In the genomic region with DNA sequence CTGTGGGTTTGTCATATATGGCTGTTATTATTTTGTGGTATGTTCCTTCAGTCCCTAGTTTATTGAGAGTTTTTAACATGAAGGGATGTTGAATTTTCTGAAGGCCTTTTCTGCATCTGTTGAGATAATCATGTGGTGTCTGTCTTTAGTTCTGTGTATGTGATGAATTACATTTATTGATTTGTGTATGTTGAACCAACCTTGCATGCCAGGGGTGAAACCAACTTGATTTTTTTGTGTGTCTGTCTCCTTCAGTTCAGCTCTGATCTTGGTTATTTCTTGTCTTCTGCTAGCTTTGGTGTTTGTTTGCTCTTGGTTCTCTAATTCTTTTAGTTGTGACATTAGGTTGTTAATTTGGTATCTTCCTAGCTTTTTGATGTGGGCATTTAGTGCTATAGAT, we compare ENCODE assay signal across 5 cellular contexts. TPM values are rescaled to one million over a fixed set of nuclear protein-coding genes. Genes with fewer than 3 reads are reported as not detected.
DNase-seq lines count a peak whose midpoint lies in the region; ATAC-seq, FAIRE-seq and TF ChIP-seq lines count a peak whose summit lies in the region.
"Not testable (repeated sequence)": the region's sequence is repeated elsewhere in the genome, so short reads cannot be mapped to it uniquely, and the experiment has no call there.

No MANE protein-coding gene starts in this region.

- peaks cover 54% of the 10 kb centered on the region for H3K79me2 ChIP-seq in K562 (ENCODE audit: control insufficient read depth, insufficient read depth, low read length)

- not testable (repeated sequence) for BruUV-seq in K562 (replicated peaks; lab: Mats Ljungman, UMichigan)

- H4K20me1 ChIP-seq in K562 (replicated peaks; ENCODE audit: control insufficient read depth, insufficient read depth, low read length), result not testable (repeated sequence)

- H3K4me3 Mint-ChIP-seq in CD4-positive, alpha-beta memory T cell, result peak overlapping the region in 5 of 8 donors; percentile 0 to 55 (median 36)
- peak overlapping the region in 1 of 2 donors; percentile 34 for H3K4me3 Mint-ChIP-seq in activated T-cell treated with anti-CD3 and anti-CD28 coated beads, Interleukin-2, amount 50 U/mL, for 72 hours
- H3K4me3 Mint-ChIP-seq in memory B cell, result peak overlapping the region; percentile 40
- H3K4me3 Mint-ChIP-seq in stimulated activated effector memory CD8-positive, alpha-beta T cell treated with anti-CD3 and anti-CD28 coated beads, Interleukin-12 subunit alpha, Interleukin-12 subunit beta, amount 100 ng/mL, for 72 hours, result peak overlapping the region; percentile 5

- H3K4me1 Mint-ChIP-seq in CD4-positive, alpha-beta memory T cell, result peaks cover 41 to 71% (median 49%) of the 10 kb centered on the region in 4 donors
- H3K4me1 Mint-ChIP-seq in activated T-cell treated with anti-CD3 and anti-CD28 coated beads, Interleukin-2, amount 50 U/mL, for 72 hours (ENCODE audit: low read depth), result peaks cover 45% of the 10 kb centered on the region
- peaks cover 31% of the 10 kb centered on the region for H3K4me1 Mint-ChIP-seq in memory B cell
- H3K4me1 Mint-ChIP-seq in stimulated activated effector memory CD8-positive, alpha-beta T cell treated with anti-CD3 and anti-CD28 coated beads, Interleukin-12 subunit alpha, Interleukin-12 subunit beta, amount 100 ng/mL, for 72 hours, result peaks cover 61% of the 10 kb centered on the region

- H3K36me3 Mint-ChIP-seq in CD4-positive, alpha-beta memory T cell, result peaks cover 46 to 48% of the 10 kb centered on the region in 2 donors
- peaks cover 36 to 48% of the 10 kb centered on the region in 2 donors for H3K36me3 Mint-ChIP-seq in activated T-cell treated with anti-CD3 and anti-CD28 coated beads, Interleukin-2, amount 50 U/mL, for 72 hours (ENCODE audit: insufficient read depth in 2 of 2)
- H3K36me3 Mint-ChIP-seq in memory B cell, result peaks cover 39% of the 10 kb centered on the region
- H3K36me3 Mint-ChIP-seq in stimulated activated effector memory CD8-positive, alpha-beta T cell treated with anti-CD3 and anti-CD28 coated beads, Interleukin-12 subunit alpha, Interleukin-12 subunit beta, amount 100 ng/mL, for 72 hours, result peaks cover 71% of the 10 kb centered on the region

- CTCF ChIA-PET in CD4-positive, alpha-beta memory T cell (lab: Charles Lee; ENCODE audit: partially characterized antibody); K562 (lab: Yijun Ruan, JAX; ENCODE audit: low intra/inter-chr PET ratio): not testable (repeated sequence)

- not testable (repeated sequence) for H3K27me3 Mint-ChIP-seq in CD4-positive, alpha-beta memory T cell; activated T-cell treated with anti-CD3 and anti-CD28 coated beads, Interleukin-2, amount 50 U/mL, for 72 hours (ENCODE audit: low read depth); memory B cell

- H2AFZ ChIP-seq in K562 (ENCODE audit: low read depth, low read length), result not testable (repeated sequence)

- TF ChIP-seq POLR2A in K562 (conservative IDR thresholded peaks at IDR 0.05), result not testable (repeated sequence)

- not testable (repeated sequence) for H3K9me1 ChIP-seq in K562 (ENCODE audit: control insufficient read depth, insufficient read depth, low read length)

- H3K27ac Mint-ChIP-seq in CD4-positive, alpha-beta memory T cell, result not testable (repeated sequence)
- peak overlapping the region; percentile 16 for H3K27ac Mint-ChIP-seq in activated T-cell treated with anti-CD3 and anti-CD28 coated beads, Interleukin-2, amount 50 U/mL, for 72 hours
- peak overlapping the region; percentile 15 for H3K27ac Mint-ChIP-seq in memory B cell
- H3K27ac Mint-ChIP-seq in stimulated activated effector memory CD8-positive, alpha-beta T cell treated with anti-CD3 and anti-CD28 coated beads, Interleukin-12 subunit alpha, Interleukin-12 subunit beta, amount 100 ng/mL, for 72 hours, result peak overlapping the region; percentile 76

- peaks cover 0 to 35% (median 24%) of the 10 kb centered on the region in 8 donors for H3K9me3 Mint-ChIP-seq in CD4-positive, alpha-beta memory T cell
- peaks cover 19 to 22% of the 10 kb centered on the region in 2 donors for H3K9me3 Mint-ChIP-seq in activated T-cell treated with anti-CD3 and anti-CD28 coated beads, Interleukin-2, amount 50 U/mL, for 72 hours
- peaks cover 14% of the 10 kb centered on the region for H3K9me3 Mint-ChIP-seq in memory B cell
- H3K9me3 Mint-ChIP-seq in stimulated activated effector memory CD8-positive, alpha-beta T cell treated with anti-CD3 and anti-CD28 coated beads, Interleukin-12 subunit alpha, Interleukin-12 subunit beta, amount 100 ng/mL, for 72 hours, result peaks cover 16% of the 10 kb centered on the region

- ATAC-seq in activated T-cell treated with anti-CD3 and anti-CD28 coated beads, Interleukin-2, amount 50 U/mL, for 72 hours (replicated peaks in 1 of 2); K562; memory B cell (ENCODE audit: low read depth); stimulated activated effector memory CD8-positive, alpha-beta T cell treated with anti-CD3 and anti-CD28 coated beads, Interleukin-12 subunit alpha, Interleukin-12 subunit beta, amount 100 ng/mL, for 72 hours: not testable (repeated sequence)

- intact Hi-C loops in CD4-positive, alpha-beta memory T cell (cut with micrococcal nuclease); K562 (cut with micrococcal nuclease): not testable (repeated sequence)

- in situ Hi-C loops in K562 (cut with MboI), result not testable (repeated sequence)

- TF ChIP-seq CTCF in K562 (IDR thresholded peaks at IDR 0.05 in 2 of 3, conservative IDR thresholded peaks at IDR 0.05 in 1 of 3; ENCODE audit: insufficient read depth in 2 of 3, low read depth in 1 of 3, low read length in 3 of 3), result not testable (repeated sequence)

- TF ChIP-seq RAD21 in K562 (CRISPR knock-in tag; conservative IDR thresholded peaks at IDR 0.05 in 1 of 2, IDR thresholded peaks at IDR 0.05 in 1 of 2), result not testable (repeated sequence)

- not testable (repeated sequence) for FAIRE-seq in K562 (lab: Jason Lieb, UNC)

- H3K4me1 ChIP-seq in CD4-positive, alpha-beta memory T cell (ENCODE audit: insufficient read depth, low read length), result peaks cover 14% of the 10 kb centered on the region
- not testable (repeated sequence) for H3K4me1 ChIP-seq in K562 (replicated peaks in 1 of 2; ENCODE audit: control insufficient read depth in 2 of 2, insufficient read depth in 2 of 2, low read length in 2 of 2)

- H3K36me3 ChIP-seq in CD4-positive, alpha-beta memory T cell (ENCODE audit: insufficient read depth, low read length); K562 (ENCODE audit: control insufficient read depth, insufficient read depth, low read length): not testable (repeated sequence)

- not testable (repeated sequence) for H3K9me3 ChIP-seq in CD4-positive, alpha-beta memory T cell (ENCODE audit: control insufficient read depth in 1 of 2, low read length in 2 of 2)
- peaks cover 17% of the 10 kb centered on the region for H3K9me3 ChIP-seq in K562 (replicated peaks; ENCODE audit: control insufficient read depth, insufficient read depth, low read depth, low read length)

- not testable (repeated sequence) for DNase-seq in CD4-positive, alpha-beta memory T cell; activated T-cell treated with anti-CD3 and anti-CD28 coated beads, Interleukin-2, amount 50 U/mL, for 72 hours; K562 (ENCODE audit: extremely low read depth in 1 of 4, low spot score in 3 of 4); memory B cell (ENCODE audit: low spot score in 2 of 2); stimulated activated effector memory CD8-positive, alpha-beta T cell treated with anti-CD3 and anti-CD28 coated beads, Interleukin-12 subunit alpha, Interleukin-12 subunit beta, amount 100 ng/mL, for 72 hours (ENCODE audit: low spot score in 2 of 2)

- not testable (repeated sequence) for TF ChIP-seq EP300 in K562 (IDR thresholded peaks at IDR 0.05; ENCODE audit: low read length)

- H3K4me3 ChIP-seq in CD4-positive, alpha-beta memory T cell (ENCODE audit: low read length in 2 of 2); K562: not testable (repeated sequence)

- H3K4me2 ChIP-seq in K562 (ENCODE audit: insufficient read depth, low read length), result not testable (repeated sequence)

- POLR2A ChIA-PET in CD4-positive, alpha-beta memory T cell (lab: Charles Lee; ENCODE audit: partially characterized antibody), result interaction anchor here (1.4 kb wide), 1 partner anchor 81 kb away, joined by 3 read pairs; no protein-coding TSS in a partner anchor
- POLR2A ChIA-PET in K562 (lab: Yijun Ruan, JAX), result not testable (repeated sequence)

- not testable (repeated sequence) for H3K9ac ChIP-seq in K562 (ENCODE audit: insufficient read depth in 1 of 2, low read depth in 2 of 2, low read length in 2 of 2)

- not testable (repeated sequence) for H3K27ac ChIP-seq in CD4-positive, alpha-beta memory T cell (ENCODE audit: low read depth, low read length); K562 (ENCODE audit: extremely low read depth, low read depth, low read length)

- H3K27me3 ChIP-seq in CD4-positive, alpha-beta memory T cell (ENCODE audit: insufficient read depth, low read length); K562 (ENCODE audit: control insufficient read depth in 2 of 2, insufficient read depth in 2 of 2, low read length in 2 of 2): not testable (repeated sequence)

RNA-seq across cellular contexts. Expression of a gene that starts 27.6 kb away (rescaled TPM):
- 100 to 1,000 TPM; 262 to 280 TPM for total RNA-seq in CD4-positive, alpha-beta memory T cell
- polyA plus RNA-seq in CD4-positive, alpha-beta memory T cell, result 100 to 1,000 TPM in 1 of 2 donors, 10 to 100 TPM in 1; 10.7 to 141 TPM
- 100 to 1,000 TPM in 1 of 2 donors, 10 to 100 TPM in 1; 84.4 to 123 TPM for total RNA-seq in activated T-cell treated with anti-CD3 and anti-CD28 coated beads, Interleukin-2, amount 50 U/mL, for 72 hours
- total RNA-seq in K562 (2011; cell fraction: chromatin; rRNA removed; ENCODE audit: low replicate concordance), result 17.5 and 89.7 TPM in 2 replicates
- 16.0 and 17.8 TPM in 2 replicates for total RNA-seq in K562 (2011; cell fraction: nucleolus; rRNA removed)
- total RNA-seq in K562 (2011; cell fraction: nucleoplasm; rRNA removed), result 20.1 and 30.6 TPM in 2 replicates
- total RNA-seq in K562 (2014; rRNA removed), result 15.9 and 24.7 TPM in 2 replicates
- total RNA-seq in K562 (2014; rRNA removed; fragmentation: Illumina TruSeq; extraction: Trizol), result 23.6 and 29.9 TPM in 2 replicates
- total RNA-seq in K562 (2015; rRNA removed; fragmentation: Illumina TruSeq; extraction: Trizol), result 24.7 and 28.2 TPM in 2 replicates
- total RNA-seq in K562 (2021), result 24.2 and 25.4 TPM in 2 replicates
- 10.7 and 11.8 TPM in 2 replicates for polyA plus RNA-seq in K562 (2011; rRNA removed)
- polyA plus RNA-seq in K562 (2011; cell fraction: cytosol; rRNA removed), result 1.3 and 3.0 TPM in 2 replicates
- 18.0 and 18.6 TPM in 2 replicates for polyA plus RNA-seq in K562 (2011; cell fraction: nucleus; rRNA removed)
- 10.7 and 12.0 TPM in 2 replicates for polyA plus RNA-seq in K562 (2012)
- polyA plus RNA-seq in K562 (2014; fragmentation: Illumina TruSeq; extraction: Trizol), result 9.5 and 16.0 TPM in 2 replicates
- 10 to 100 TPM; 12.3 to 15.7 TPM for polyA plus RNA-seq in K562 (2014; fragmentation: Nextera tagmentation; extraction: Ambion mirVana)
- 5.8 and 6.6 TPM in 2 replicates for polyA plus RNA-seq in K562 (2014; rRNA removed)
- 88.7 and 115 TPM in 2 replicates for polyA minus RNA-seq in K562 (2011; rRNA and poly(A)+ RNA removed)
- polyA minus RNA-seq in K562 (2011; cell fraction: cytosol; rRNA and poly(A)+ RNA removed), result 21.7 and 26.1 TPM in 2 replicates
- 29.1 and 58.8 TPM in 2 replicates for polyA minus RNA-seq in K562 (2011; cell fraction: nucleus; rRNA and poly(A)+ RNA removed)
